8 cellular contexts compared by ENCODE assay signal in the genomic region with DNA sequence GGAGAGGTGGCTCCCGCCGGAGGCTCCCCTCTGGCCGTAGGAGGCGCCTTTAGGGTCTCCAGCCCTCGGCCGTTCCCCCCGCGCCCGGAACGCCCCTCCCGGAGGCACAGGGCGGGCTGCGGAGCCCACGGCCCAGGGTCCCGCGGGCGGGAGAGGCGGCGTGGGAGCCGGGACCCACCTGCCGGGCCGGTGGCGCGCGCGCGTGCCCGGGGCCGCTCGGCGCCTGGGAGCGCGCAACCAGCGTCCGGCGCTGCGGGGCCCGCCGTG. TPM values are rescaled to one million over a fixed set of nuclear protein-coding genes. Genes with fewer than 3 reads are reported as not detected.
DNase-seq lines count a peak whose midpoint lies in the region; ATAC-seq and TF ChIP-seq lines count a peak whose summit lies in the region.

TSS of gene MIF4GD (minus strand) at position 266 of the 267 bp plus-strand sequence. CDS start 1,036 bp downstream, outside the sequence.

- peaks cover 10% of the 10 kb centered on the region for H3K4me1 ChIP-seq in mesodermal cell (ENCODE audit: control insufficient read depth, insufficient read depth, low read length, poor library complexity, severe bottlenecking)
- H3K4me1 ChIP-seq in aorta (ENCODE audit: control insufficient read depth in 1 of 2, insufficient read depth in 2 of 2, low read length in 2 of 2), result peaks cover 0 to 3% of the 10 kb centered on the region in 2 donors

- intact Hi-C loops in aorta (cut with DNase I), result loop anchor here in 1 of 2 donors (5.0 kb wide), 1 partner anchor 141 kb away; no protein-coding TSS in a partner anchor

- H3K4me3 ChIP-seq in NB4 (ENCODE audit: low read depth, low read length) (peak within 1 kb of the TSS; percentile 76), mesodermal cell (ENCODE audit: extremely low read depth, insufficient read depth, low read length, poor library complexity, severe bottlenecking) (peak within 1 kb of the TSS; percentile 85), aorta (ENCODE audit: low read length in 2 of 2) (peak within 1 kb of the TSS; percentile 56 to 76)

- no peaks in the 10 kb centered on the region for H3K27me3 ChIP-seq in aorta (ENCODE audit: control insufficient read depth in 1 of 2, insufficient read depth in 2 of 2, low read length in 1 of 2)

- H3K9me3 ChIP-seq in mesodermal cell (ENCODE audit: control insufficient read depth, low read length), result no peaks in the 10 kb centered on the region
- H3K9me3 ChIP-seq in aorta (ENCODE audit: control insufficient read depth, low read length), result no peaks in the 10 kb centered on the region

- TF ChIP-seq POLR2A in GM18505 (IDR thresholded peaks at IDR 0.05; ENCODE audit: borderline replicate concordance, extremely low read depth, insufficient read depth, insufficient read length), result peak; percentile 64
- TF ChIP-seq POLR2A in NB4 (IDR thresholded peaks at IDR 0.05; ENCODE audit: extremely low read depth, insufficient read length), result peak; percentile 52

- WGBS in mesodermal cell (ENCODE audit: insufficient coverage in 2 of 2), 2 experiments, result 0% methylated on average over 24 to 33 of the region's 39 CpGs
- 1% methylated on average over 17 to 39 of the region's 39 CpGs for WGBS in aorta, 2 donors

- H3K36me3 ChIP-seq in mesodermal cell (ENCODE audit: control insufficient read depth, insufficient read depth, low read length) (peaks cover 13% of the 10 kb centered on the region), aorta (ENCODE audit: control insufficient read depth in 1 of 2, insufficient read depth in 2 of 2, low read length in 1 of 2) (no peaks in the 10 kb centered on the region)

- H3K27ac ChIP-seq in mesodermal cell (ENCODE audit: low read depth, low read length, severe bottlenecking) (peak within 1 kb of the TSS; percentile 53), aorta (ENCODE audit: low read depth in 1 of 2, low read length in 2 of 2) (peak within 1 kb of the TSS; percentile 71 to 78)

- ATAC-seq in GM18505 (IDR thresholded peaks at IDR 0.05; ENCODE audit: unreplicated experiment) (peak; percentile 19), aorta (ENCODE audit: low FRiP score) (no peak), HG02623 (IDR thresholded peaks at IDR 0.05; ENCODE audit: unreplicated experiment) (no peak), HG03457 (IDR thresholded peaks at IDR 0.05; ENCODE audit: unreplicated experiment) (no peak), GM19328 (IDR thresholded peaks at IDR 0.05; ENCODE audit: unreplicated experiment) (no peak)

- no peak for DNase-seq in NB4 (ENCODE audit: low read depth)
- DNase-seq in dermis blood vessel endothelial cell, result peak; percentile 82
- no peak for DNase-seq in aorta

- no peak for TF ChIP-seq CTCF in NB4 (IDR thresholded peaks at IDR 0.05; ENCODE audit: low read depth, low read length)

RNA-seq across cellular contexts. Expression of gene MIF4GD, which starts in this region (rescaled TPM):
- total RNA-seq in dermis blood vessel endothelial cell (10.6 and 12.8 TPM in 2 replicates), aorta (10 to 100 TPM; 26.2 to 27.4 TPM)
- 14.3 TPM for polyA plus RNA-seq in mesodermal cell (2013, experiment 1 of 2)
- polyA plus RNA-seq in mesodermal cell (2013, experiment 2 of 2), result 14.6 TPM
- polyA plus RNA-seq in aorta, result 10 to 100 TPM; 27.7 to 33.0 TPM
